In genomic region chr4:59200992-59201391, GRCh38 we compare ENCODE assay signal across 1 cellular context.
TF ChIP-seq lines count a peak whose summit lies in the region.

No MANE protein-coding gene starts in this region.

TF ChIP-seq in WTC11, 78 proteins besides CTCF, POLR2A, EP300 and RAD21 (continued from another document):
- TF ChIP-seq ZNF416 (CRISPR knock-in tag; IDR thresholded peaks at IDR 0.05) (no peak), ZNF396 (CRISPR knock-in tag; IDR thresholded peaks at IDR 0.05; ENCODE audit: borderline replicate concordance) (no peak), MLX (CRISPR knock-in tag; IDR thresholded peaks at IDR 0.05) (no peak), MYBL2 (CRISPR knock-in tag; IDR thresholded peaks at IDR 0.05) (no peak), ZBTB21 (CRISPR knock-in tag; IDR thresholded peaks at IDR 0.05; ENCODE audit: borderline replicate concordance) (no peak), GABPB1 (CRISPR knock-in tag; IDR thresholded peaks at IDR 0.05) (no peak), TEAD4 (CRISPR knock-in tag; IDR thresholded peaks at IDR 0.05) (no peak), ETV6 (CRISPR knock-in tag; IDR thresholded peaks at IDR 0.05) (no peak), KAT7 (CRISPR knock-in tag; IDR thresholded peaks at IDR 0.05; ENCODE audit: borderline replicate concordance) (no peak), ERG (CRISPR knock-in tag; IDR thresholded peaks at IDR 0.05) (no peak), SP1 (CRISPR knock-in tag; conservative IDR thresholded peaks at IDR 0.05) (no peak)
